22 cellular contexts compared by ENCODE assay signal in genomic region chr6:18415207-18415606, GRCh38.
"Had no signal": no experiment of that assay in that cellular context is flagged by ENCODE, and none has a peak within 500 bp of the region (broad histone marks: within the 10 kb centered on the region; RNA-seq: fewer than 3 reads in every experiment).

No MANE protein-coding gene starts in this region.

- H3K4me3 ChIP-seq: cardiac muscle cell, dorsolateral prefrontal cortex, mucosa of descending colon, suprapubic skin had no signal

- H3K9me3 ChIP-seq: mucosa of descending colon, suprapubic skin had no signal

- H3K27ac ChIP-seq: cardiac muscle cell had no signal

- ATAC-seq: activated CD8-positive, alpha-beta memory T cell treated with anti-CD3 and anti-CD28 coated beads, Interleukin-2, amount 10 ng/mL, durations not matched to agents 7 days and 5 days; left lobe of liver; mucosa of descending colon; naive thymus-derived CD4-positive, alpha-beta T cell; WTC11 had no signal

- DNase-seq: activated CD4-positive, alpha-beta memory T cell treated with anti-CD3 and anti-CD28 coated beads, Interleukin-2, amount 10 ng/mL, durations not matched to agents 7 days and 5 days; activated CD4-positive, alpha-beta T cell treated with anti-CD3 and anti-CD28 coated beads for 48 hours; activated CD8-positive, alpha-beta memory T cell treated with anti-CD3 and anti-CD28 coated beads, Interleukin-2, amount 10 ng/mL, durations not matched to agents 7 days and 5 days; activated naive CD4-positive, alpha-beta T cell; activated naive CD8-positive, alpha-beta T cell treated with anti-CD3 and anti-CD28 coated beads for 36 hours; amniotic stem cell; dorsolateral prefrontal cortex; foreskin fibroblast; glutamatergic neuron; kidney; mammary epithelial cell; mucosa of descending colon; naive thymus-derived CD4-positive, alpha-beta T cell; nucleus accumbens; right cardiac atrium; small intestine; stimulated activated CD4-positive, alpha-beta T cell treated with anti-CD3 and anti-CD28 coated beads, Interleukin-15, amount 100 ng/mL, for 24 hours; stimulated activated CD4-positive, alpha-beta T cell treated with anti-CD3 and anti-CD28 coated beads, Interleukin-2, amount 100 ng/mL, for 48 hours had no signal

- H3K27me3 ChIP-seq: cardiac muscle cell, suprapubic skin had no signal

- H3K36me3 ChIP-seq: cardiac muscle cell, suprapubic skin had no signal
